In genomic region chr15:63156086-63156707, GRCh38 we compare ENCODE assay signal across 8 cellular contexts. TPM values are rescaled to one million over a fixed set of nuclear protein-coding genes. Genes with fewer than 3 reads are reported as not detected.
A peak's percentile ranks its signal among the peaks of the same experiment; 100 is the strongest.
DNase-seq lines count a peak whose midpoint lies in the region; ATAC-seq and TF ChIP-seq lines count a peak whose summit lies in the region.

No MANE protein-coding gene starts in this region.

- DNase-seq in HAP-1 (ENCODE audit: low spot score in 2 of 2) (peak in 1 of 2 experiments; percentile 85), T-helper 17 cell (no peak), fibroblast of villous mesenchyme (ENCODE audit: low read depth) (no peak), putamen (ENCODE audit: low spot score) (peak; percentile 14), omental fat pad (ENCODE audit: low spot score) (no peak), NCI-H1930 (lab: John Stamatoyannopoulos, UW) (no peak), SKM-1 (lab: John Stamatoyannopoulos, UW; ENCODE audit: unreplicated experiment) (no peak)
- DNase-seq in stimulated activated CD4-positive, alpha-beta T cell treated with anti-CD3 and anti-CD28 coated beads, Interleukin-15, amount 100 ng/mL, for 24 hours, result no peak

- peaks cover 3% of the 10 kb centered on the region for H3K36me3 Mint-ChIP-seq in T-helper 17 cell (ENCODE audit: low read depth)

- H3K36me3 ChIP-seq in HAP-1 (replicated peaks), result peaks cover 6% of the 10 kb centered on the region; the same call in 1 of the 2 replicates

- ATAC-seq in T-helper 17 cell, result no peak
- ATAC-seq in omental fat pad (ENCODE audit: low FRiP score), result no peak

- TF ChIP-seq CTCF in fibroblast of villous mesenchyme (IDR thresholded peaks at IDR 0.05; ENCODE audit: insufficient read depth, low read depth, low read length), result peak; percentile 14
- TF ChIP-seq CTCF in omental fat pad (IDR thresholded peaks at IDR 0.05), result no peak

- peaks cover 6% of the 10 kb centered on the region for H3K4me1 Mint-ChIP-seq in T-helper 17 cell

- H3K27ac Mint-ChIP-seq in T-helper 17 cell, result peak overlapping the region; percentile 95

- H3K9me3 ChIP-seq in HAP-1, result no peaks in the 10 kb centered on the region
- no peaks in the 10 kb centered on the region for H3K9me3 ChIP-seq in T-helper 17 cell (ENCODE audit: control insufficient read depth, low read length, poor library complexity, severe bottlenecking)

- H3K4me1 ChIP-seq in HAP-1, result peaks cover 9% of the 10 kb centered on the region

- in situ Hi-C loops in HAP-1 (cut with MboI; ENCODE audit: low sequenced_read_pairs), result loop anchor here (25.0 kb wide), 1 partner anchor 931 kb away; the partner anchor contains the start of genes CIAO2A and SNX1

- H3K27me3 ChIP-seq in HAP-1 (ENCODE audit: low read depth), result no peaks in the 10 kb centered on the region

- peak overlapping the region; percentile 89 for H3K4me3 ChIP-seq in HAP-1
- peak overlapping the region; percentile 88 for H3K4me3 ChIP-seq in fibroblast of villous mesenchyme (ENCODE audit: low read depth, low read length)

- peak overlapping the region; percentile 96 for H3K4me3 Mint-ChIP-seq in T-helper 17 cell

- no peaks in the 10 kb centered on the region for H3K27me3 Mint-ChIP-seq in T-helper 17 cell

RNA-seq across cellular contexts. Expression of gene RPS27L, which starts 1.1 kb away (rescaled TPM):
- 10 to 100 TPM; 49.8 to 64.2 TPM for total RNA-seq in T-helper 17 cell
- total RNA-seq in fibroblast of villous mesenchyme, result 219 and 308 TPM in 2 replicates
- total RNA-seq in omental fat pad, result 100 to 1,000 TPM in 1 of 4 donors, 10 to 100 TPM in 3; 71.3 to 107 (median 83.2) TPM

RNA-seq across cellular contexts. Expression of gene RAB8B, which starts 33.2 kb away (rescaled TPM):
- total RNA-seq in T-helper 17 cell (100 to 1,000 TPM in 1 of 2 donors, 10 to 100 TPM in 1; 78.1 to 108 TPM), fibroblast of villous mesenchyme (71.5 and 97.2 TPM in 2 replicates), omental fat pad (10 to 100 TPM; 36.0 to 55.4 (median 50.0) TPM)

RNA-seq across cellular contexts. Expression of gene LACTB, which starts 34.5 kb away (rescaled TPM):
- total RNA-seq in T-helper 17 cell, result 10 to 100 TPM in 1 of 2 donors, 1 to 10 TPM in 1; 9.0 to 11.0 TPM
- 31.6 and 63.5 TPM in 2 replicates for total RNA-seq in fibroblast of villous mesenchyme
- total RNA-seq in omental fat pad, result 10 to 100 TPM; 12.9 to 38.5 (median 20.6) TPM
